8 cellular contexts compared by ENCODE assay signal in the genomic region with DNA sequence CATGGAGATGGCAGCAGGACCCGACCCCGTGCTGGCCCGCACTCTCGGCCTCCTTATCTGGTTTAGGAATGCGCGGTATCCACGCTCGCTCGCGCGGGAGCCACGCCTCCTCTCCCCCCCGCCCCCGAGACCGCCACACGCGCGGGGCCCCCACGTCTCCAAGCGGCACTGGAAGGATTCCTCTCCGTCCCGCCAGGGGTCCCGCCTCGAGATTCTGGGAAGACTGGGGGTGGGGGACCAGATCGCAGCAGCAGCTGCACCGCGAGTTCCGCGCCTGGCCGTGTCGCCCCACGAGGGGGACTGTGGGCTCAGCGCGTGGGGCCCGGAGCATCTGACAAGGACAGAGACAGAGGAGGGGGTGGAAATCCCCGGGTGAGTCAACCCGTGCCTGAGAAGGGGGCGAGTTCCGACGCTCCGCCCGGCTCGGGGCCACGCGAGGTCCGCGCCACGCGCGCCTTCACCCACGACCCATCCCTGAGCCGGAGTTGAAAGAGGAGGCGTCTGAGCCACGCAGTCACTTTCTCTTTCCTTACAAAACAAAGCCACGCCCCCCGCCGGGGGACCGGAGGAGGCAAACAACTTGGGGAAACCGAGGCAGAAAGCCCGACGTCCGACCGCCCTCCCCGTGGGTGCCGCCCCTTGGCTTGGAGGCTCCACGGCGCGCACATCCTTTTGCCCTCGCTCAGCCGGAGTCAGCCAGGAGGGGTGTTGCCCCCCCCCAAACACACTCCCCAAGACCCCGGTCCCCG. TPM values are rescaled to one million over a fixed set of nuclear protein-coding genes. Genes with fewer than 3 reads are reported as not detected.
DNase-seq lines count a peak whose midpoint lies in the region; ATAC-seq and TF ChIP-seq lines count a peak whose summit lies in the region.

No MANE protein-coding gene starts in this region.

- H3K27ac Mint-ChIP-seq in Caco-2 (ENCODE audit: unreplicated experiment): no peak overlapping the region
- H3K27ac Mint-ChIP-seq in stimulated activated effector memory CD8-positive, alpha-beta T cell treated with anti-CD3 and anti-CD28 coated beads, Interleukin-12 subunit alpha, Interleukin-12 subunit beta, amount 100 ng/mL, for 72 hours: peak overlapping the region; percentile 78

- TSS peak; percentile 34 for BruUV-seq in Caco-2 (replicated peaks; lab: Mats Ljungman, UMichigan)

- intact Hi-C loops in Caco-2 (cut with micrococcal nuclease; ENCODE audit: unreplicated experiment): loop anchor here (5.0 kb wide), 1 partner anchor 33 kb away; no protein-coding TSS in a partner anchor

- H3K36me3 ChIP-seq in Caco-2 (ENCODE audit: control insufficient read depth, insufficient read depth, low read length): no peaks in the 10 kb centered on the region
- no peaks in the 10 kb centered on the region for H3K36me3 ChIP-seq in HUES48 (ENCODE audit: control insufficient read depth, insufficient read depth, low read length)
- no peaks in the 10 kb centered on the region for H3K36me3 ChIP-seq in effector memory CD4-positive, alpha-beta T cell (ENCODE audit: control insufficient read depth, insufficient read depth, low read length)
- H3K36me3 ChIP-seq in muscle layer of colon (ENCODE audit: insufficient read depth, low read length): no peaks in the 10 kb centered on the region

- H3K27ac ChIP-seq in HUES48 (ENCODE audit: low read depth, low read length) (peak overlapping the region; percentile 88), muscle layer of colon (ENCODE audit: low read depth, low read length) (peak overlapping the region; percentile 98)
- H3K27ac ChIP-seq in effector memory CD4-positive, alpha-beta T cell (ENCODE audit: insufficient read depth, low read length, poor library complexity, severe bottlenecking): peak overlapping the region; percentile 95

- H3K4me1 ChIP-seq in Caco-2: 0 out of 2 replicates have a peak, but pooled peaks cover 6% of the 10 kb centered on the region
- peaks cover 5% of the 10 kb centered on the region; the same call in 1 of the 2 replicates for H3K4me1 ChIP-seq in HUES48 (ENCODE audit: control insufficient read depth, insufficient read depth, low read length)
- H3K4me1 ChIP-seq in effector memory CD4-positive, alpha-beta T cell (ENCODE audit: control insufficient read depth, insufficient read depth, low read length, poor library complexity, severe bottlenecking): peaks cover 20% of the 10 kb centered on the region
- peaks cover 10% of the 10 kb centered on the region for H3K4me1 ChIP-seq in muscle layer of colon (ENCODE audit: insufficient read depth, low read length)

- peaks cover 6% of the 10 kb centered on the region for H3K36me3 Mint-ChIP-seq in Caco-2 (ENCODE audit: insufficient read depth, unreplicated experiment)
- no peaks in the 10 kb centered on the region for H3K36me3 Mint-ChIP-seq in stimulated activated effector memory CD8-positive, alpha-beta T cell treated with anti-CD3 and anti-CD28 coated beads, Interleukin-12 subunit alpha, Interleukin-12 subunit beta, amount 100 ng/mL, for 72 hours

- POLR2A ChIA-PET in Caco-2 (lab: Charles Lee): no interaction called here

- H3K9me3 ChIP-seq in Caco-2: no peaks in the 10 kb centered on the region
- no peaks in the 10 kb centered on the region for H3K9me3 ChIP-seq in HUES48 (ENCODE audit: control insufficient read depth, insufficient read depth, low read length)
- H3K9me3 ChIP-seq in effector memory CD4-positive, alpha-beta T cell (ENCODE audit: control insufficient read depth, low read length): no peaks in the 10 kb centered on the region
- no peaks in the 10 kb centered on the region for H3K9me3 ChIP-seq in muscle layer of colon (ENCODE audit: low read length)

- no peaks in the 10 kb centered on the region for H3K27me3 ChIP-seq in Caco-2 (replicated peaks; ENCODE audit: control insufficient read depth, insufficient read depth, low read length)
- H3K27me3 ChIP-seq in HUES48 (ENCODE audit: control insufficient read depth, insufficient read depth, low read length): no peaks in the 10 kb centered on the region
- no peaks in the 10 kb centered on the region for H3K27me3 ChIP-seq in effector memory CD4-positive, alpha-beta T cell (replicated peaks; ENCODE audit: control insufficient read depth, insufficient read depth, low read length, poor library complexity, severe bottlenecking)
- H3K27me3 ChIP-seq in muscle layer of colon (ENCODE audit: control insufficient read depth in 1 of 2, insufficient read depth in 2 of 2, low read length in 2 of 2): no peaks in the 10 kb centered on the region

- H3K27me3 Mint-ChIP-seq in Caco-2 (ENCODE audit: insufficient read depth, unreplicated experiment): no peaks in the 10 kb centered on the region

- H3K4me1 Mint-ChIP-seq in Caco-2 (ENCODE audit: low read depth, unreplicated experiment): no peaks in the 10 kb centered on the region
- H3K4me1 Mint-ChIP-seq in stimulated activated effector memory CD8-positive, alpha-beta T cell treated with anti-CD3 and anti-CD28 coated beads, Interleukin-12 subunit alpha, Interleukin-12 subunit beta, amount 100 ng/mL, for 72 hours: peaks cover 17% of the 10 kb centered on the region

- no peaks in the 10 kb centered on the region for H3K9me3 Mint-ChIP-seq in Caco-2 (ENCODE audit: unreplicated experiment)
- H3K9me3 Mint-ChIP-seq in stimulated activated effector memory CD8-positive, alpha-beta T cell treated with anti-CD3 and anti-CD28 coated beads, Interleukin-12 subunit alpha, Interleukin-12 subunit beta, amount 100 ng/mL, for 72 hours: no peaks in the 10 kb centered on the region

- DNase-seq in Caco-2 (peak; percentile 53), SIG-M5 treated with dmso at 0.1 percent for 504 hours (lab: John Stamatoyannopoulos, UW; ENCODE audit: unreplicated experiment) (no peak)
- DNase-seq in activated CD4-positive, alpha-beta T cell treated with anti-CD3 and anti-CD28 coated beads, Interleukin-2, amount 50 U/mL, for 48 hours: peak; percentile 62 to 68
- DNase-seq in effector memory CD4-positive, alpha-beta T cell: peak; percentile 71 to 78 (median 72)
- peak; percentile 31 to 68 for DNase-seq in stimulated activated effector memory CD8-positive, alpha-beta T cell treated with anti-CD3 and anti-CD28 coated beads, Interleukin-12 subunit alpha, Interleukin-12 subunit beta, amount 100 ng/mL, for 72 hours (ENCODE audit: low spot score in 2 of 2)

- TF ChIP-seq CTCF in Caco-2 (IDR thresholded peaks at IDR 0.05; ENCODE audit: insufficient read depth in 1 of 2, low read depth in 1 of 2, low read length in 1 of 2, severe bottlenecking in 1 of 2, unreplicated experiment in 1 of 2): peak in 1 of 2 experiments; percentile 6

- ATAC-seq in stimulated activated effector memory CD8-positive, alpha-beta T cell treated with anti-CD3 and anti-CD28 coated beads, Interleukin-12 subunit alpha, Interleukin-12 subunit beta, amount 100 ng/mL, for 72 hours: peak; percentile 82
- no peak for ATAC-seq in GM18861 (IDR thresholded peaks at IDR 0.05; ENCODE audit: unreplicated experiment)

- H3K4me3 Mint-ChIP-seq in Caco-2 (ENCODE audit: unreplicated experiment): peak overlapping the region; percentile 72
- H3K4me3 Mint-ChIP-seq in stimulated activated effector memory CD8-positive, alpha-beta T cell treated with anti-CD3 and anti-CD28 coated beads, Interleukin-12 subunit alpha, Interleukin-12 subunit beta, amount 100 ng/mL, for 72 hours: peak overlapping the region; percentile 83

- H3K4me3 ChIP-seq in Caco-2 (ENCODE audit: low read depth, low read length): peak overlapping the region; percentile 83
- H3K4me3 ChIP-seq in HUES48 (ENCODE audit: low read depth, low read length): peak overlapping the region; percentile 80
- H3K4me3 ChIP-seq in effector memory CD4-positive, alpha-beta T cell (ENCODE audit: insufficient read depth, low read depth, low read length, poor library complexity, severe bottlenecking): peak overlapping the region; percentile 94
- peak overlapping the region; percentile 76 to 97 for H3K4me3 ChIP-seq in muscle layer of colon (ENCODE audit: low read depth in 1 of 2, low read length in 2 of 2)

- CTCF ChIA-PET in Caco-2 (lab: Charles Lee): interaction anchor here (2.1 kb wide), 1 partner anchor 20 kb away, joined by 8 read pairs; no protein-coding TSS in a partner anchor

- H3K9ac ChIP-seq in HUES48 (ENCODE audit: low read depth, low read length): no peak overlapping the region; the same call in 1 of the 2 replicates
- H3K9ac ChIP-seq in muscle layer of colon (ENCODE audit: low read length): peak overlapping the region; percentile 33

RNA-seq across cellular contexts. Expression of gene S1PR2, which starts 0.8 kb away (rescaled TPM):
- total RNA-seq in Caco-2 (2022): 6.2 and 7.2 TPM in 2 replicates

RNA-seq across cellular contexts. Expression of gene MRPL4, which starts 21.7 kb away (rescaled TPM):
- 85.9 and 87.4 TPM in 2 replicates for total RNA-seq in Caco-2 (2022)

RNA-seq across cellular contexts. Expression of gene DNMT1, which starts 35.6 kb away (rescaled TPM):
- 144 and 171 TPM in 2 replicates for total RNA-seq in Caco-2 (2022)

RNA-seq across cellular contexts. Expression of gene ICAM1, which starts 40.6 kb away (rescaled TPM):
- 15.7 and 17.9 TPM in 2 replicates for total RNA-seq in Caco-2 (2022)

RNA-seq across cellular contexts. Expression of gene ICAM4, which starts 56.4 kb away (rescaled TPM):
- 9.0 and 9.4 TPM in 2 replicates for total RNA-seq in Caco-2 (2022)
